Comparison of ENCODE assay signal across 8 cellular contexts in the genomic region with DNA sequence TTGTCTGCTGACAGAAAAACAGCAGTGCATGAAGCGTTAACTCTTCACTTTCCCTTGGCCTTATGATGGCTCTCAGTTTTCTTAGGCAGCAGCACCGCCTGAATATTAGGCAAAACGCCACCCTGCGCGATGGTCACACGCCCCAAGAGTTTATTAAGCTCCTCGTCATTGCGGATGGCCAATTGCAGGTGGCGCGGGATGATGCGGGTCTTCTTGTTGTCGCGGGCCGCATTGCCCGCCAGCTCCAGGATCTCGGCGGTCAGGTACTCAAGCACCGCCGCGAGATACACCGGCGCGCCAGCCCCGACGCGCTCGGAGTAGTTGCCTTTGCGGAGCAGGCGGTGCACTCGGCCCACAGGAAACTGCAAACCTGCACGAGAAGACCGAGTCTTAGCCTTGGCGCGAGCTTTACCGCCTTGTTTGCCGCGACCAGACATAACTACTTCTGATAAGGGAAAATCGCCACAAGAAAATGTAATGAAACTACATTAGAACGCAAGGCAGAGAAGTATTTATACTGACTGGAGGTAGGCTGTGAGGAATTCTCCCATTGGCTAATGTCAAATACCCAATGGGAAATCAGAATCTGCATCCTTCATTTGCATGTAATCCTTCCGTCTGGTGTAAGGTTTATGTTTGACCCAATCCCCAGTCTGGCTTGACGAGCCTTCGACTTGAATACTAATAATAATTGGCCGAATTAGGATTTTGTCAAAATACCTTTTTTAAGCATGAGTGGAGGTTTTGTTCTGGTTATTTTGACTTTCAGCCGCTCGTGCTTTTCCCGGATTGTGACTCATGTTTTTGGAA. TPM values are rescaled to one million over a fixed set of nuclear protein-coding genes. Genes with fewer than 3 reads are reported as not detected.
A peak's percentile ranks its signal among the peaks of the same experiment; 100 is the strongest.
DNase-seq lines count a peak whose midpoint lies in the region; ATAC-seq, FAIRE-seq and TF ChIP-seq lines count a peak whose summit lies in the region.

No MANE protein-coding gene starts in this region.

- peak overlapping the region; percentile 80 for H3K9ac ChIP-seq in GM23248

- peak overlapping the region; percentile 89 for H2AFZ ChIP-seq in GM23248

- peaks cover 6% of the 10 kb centered on the region; the same call in 1 of the 2 replicates for H3K4me1 ChIP-seq in GM23248 (ENCODE audit: insufficient read depth)
- no peaks in the 10 kb centered on the region for H3K4me1 ChIP-seq in urinary bladder (ENCODE audit: insufficient read depth)

- 1 to 3% methylated on average over 44 to 46 of the region's 46 CpGs for WGBS in GM23248 (ENCODE audit: low coverage in 1 of 2, low lambda C conversion rate in 2 of 2, missing lambda C conversion rate in 2 of 2), 2 experiments
- WGBS in urinary bladder = under 1% methylated on average over 46 of the region's 46 CpGs

- no peaks in the 10 kb centered on the region for H4K20me1 ChIP-seq in GM23248 (ENCODE audit: insufficient read depth)

- H3K9me3 Mint-ChIP-seq in natural killer cell = no peaks in the 10 kb centered on the region

- no peaks in the 10 kb centered on the region for H3K36me3 Mint-ChIP-seq in natural killer cell

- peaks cover 34% of the 10 kb centered on the region for H3F3A ChIP-seq in GM23248 (ENCODE audit: insufficient read depth)

- peaks cover 40 to 41% of the 10 kb centered on the region in 2 donors for H3K4me1 Mint-ChIP-seq in natural killer cell

- intact Hi-C loops in natural killer cell (cut with micrococcal nuclease) = loop anchor here (1.0 kb wide), 2 partner anchors 10 to 23 kb away; a partner anchor contains a TSS

- H3K4me2 ChIP-seq in GM23248 (ENCODE audit: unreplicated experiment) = peak overlapping the region; percentile 90

- DNase-seq in GM23248 = peak; percentile 94
- DNase-seq in Jurkat, Clone E6-1 (ENCODE audit: low read depth, low spot score) = peak; percentile 97
- peak; percentile 85 for DNase-seq in activated effector memory CD4-positive, alpha-beta T cell treated with anti-CD3 and anti-CD28 coated beads, Interleukin-2, amount 50 U/mL, for 16 hours
- DNase-seq in fibroblast of peridontal ligament (ENCODE audit: extremely low read depth) = peak; percentile 98
- peak; percentile 55 for DNase-seq in natural killer cell

- H3K4me3 Mint-ChIP-seq in natural killer cell = peak overlapping the region; percentile 96

- in situ Hi-C loops in GM23248 (cut with MboI) = loop anchor here (25.0 kb wide), 2 partner anchors 1104 to 1829 kb away; a partner anchor contains a TSS

- no peaks in the 10 kb centered on the region for H3K9me2 ChIP-seq in GM23248 (ENCODE audit: insufficient read depth)

- H3K79me2 ChIP-seq in GM23248 (ENCODE audit: insufficient read depth) = no peaks in the 10 kb centered on the region

- H3K36me3 ChIP-seq in GM23248 (ENCODE audit: low read depth) (no peaks in the 10 kb centered on the region), urinary bladder (ENCODE audit: insufficient read depth) (peaks cover 2% of the 10 kb centered on the region)

- H3K27me3 ChIP-seq in GM23248 (replicated peaks; ENCODE audit: insufficient read depth) = no peaks in the 10 kb centered on the region

- peak; percentile 98 for FAIRE-seq in G401.6 (lab: Jason Lieb, UNC)

- H3K9me3 ChIP-seq in GM23248 (ENCODE audit: low read depth) = no peaks in the 10 kb centered on the region

- ATAC-seq in natural killer cell = peak; percentile 70 to 81 (median 77)

- no peaks in the 10 kb centered on the region for H3K27me3 Mint-ChIP-seq in natural killer cell (ENCODE audit: low read depth in 2 of 2)

- H3K27ac ChIP-seq in GM23248 = peak overlapping the region; percentile 85
- H3K27ac ChIP-seq in urinary bladder (ENCODE audit: low read depth) = peak overlapping the region; percentile 43

- no peak for TF ChIP-seq CTCF in natural killer cell (IDR thresholded peaks at IDR 0.05)

- peak overlapping the region; percentile 94 to 99 for H3K27ac Mint-ChIP-seq in natural killer cell

- H3K4me3 ChIP-seq in GM23248 (peak overlapping the region; percentile 70), urinary bladder (ENCODE audit: low read depth, low read length) (peak overlapping the region; percentile 19)
- H3K4me3 ChIP-seq in Jurkat, Clone E6-1 (ENCODE audit: low read length) = peak overlapping the region; percentile 48

TF ChIP-seq in PFSK-1, 5 proteins besides CTCF, POLR2A, EP300 and RAD21:
- TF ChIP-seq, protein P1, sequence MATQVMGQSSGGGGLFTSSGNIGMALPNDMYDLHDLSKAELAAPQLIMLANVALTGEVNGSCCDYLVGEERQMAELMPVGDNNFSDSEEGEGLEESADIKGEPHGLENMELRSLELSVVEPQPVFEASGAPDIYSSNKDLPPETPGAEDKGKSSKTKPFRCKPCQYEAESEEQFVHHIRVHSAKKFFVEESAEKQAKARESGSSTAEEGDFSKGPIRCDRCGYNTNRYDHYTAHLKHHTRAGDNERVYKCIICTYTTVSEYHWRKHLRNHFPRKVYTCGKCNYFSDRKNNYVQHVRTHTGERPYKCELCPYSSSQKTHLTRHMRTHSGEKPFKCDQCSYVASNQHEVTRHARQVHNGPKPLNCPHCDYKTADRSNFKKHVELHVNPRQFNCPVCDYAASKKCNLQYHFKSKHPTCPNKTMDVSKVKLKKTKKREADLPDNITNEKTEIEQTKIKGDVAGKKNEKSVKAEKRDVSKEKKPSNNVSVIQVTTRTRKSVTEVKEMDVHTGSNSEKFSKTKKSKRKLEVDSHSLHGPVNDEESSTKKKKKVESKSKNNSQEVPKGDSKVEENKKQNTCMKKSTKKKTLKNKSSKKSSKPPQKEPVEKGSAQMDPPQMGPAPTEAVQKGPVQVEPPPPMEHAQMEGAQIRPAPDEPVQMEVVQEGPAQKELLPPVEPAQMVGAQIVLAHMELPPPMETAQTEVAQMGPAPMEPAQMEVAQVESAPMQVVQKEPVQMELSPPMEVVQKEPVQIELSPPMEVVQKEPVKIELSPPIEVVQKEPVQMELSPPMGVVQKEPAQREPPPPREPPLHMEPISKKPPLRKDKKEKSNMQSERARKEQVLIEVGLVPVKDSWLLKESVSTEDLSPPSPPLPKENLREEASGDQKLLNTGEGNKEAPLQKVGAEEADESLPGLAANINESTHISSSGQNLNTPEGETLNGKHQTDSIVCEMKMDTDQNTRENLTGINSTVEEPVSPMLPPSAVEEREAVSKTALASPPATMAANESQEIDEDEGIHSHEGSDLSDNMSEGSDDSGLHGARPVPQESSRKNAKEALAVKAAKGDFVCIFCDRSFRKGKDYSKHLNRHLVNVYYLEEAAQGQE (IDR thresholded peaks at IDR 0.05; ENCODE audit: insufficient read depth in 1 of 2, low read depth in 2 of 2, low read length in 2 of 2) = no peak
- TF ChIP-seq POLR2AphosphoS5 (IDR thresholded peaks at IDR 0.05; ENCODE audit: low read depth, low read length) = peak; percentile 95
- TF ChIP-seq TAF1 (IDR thresholded peaks at IDR 0.05; ENCODE audit: borderline replicate concordance, insufficient read depth, low read length) = peak; percentile 69; the same call in 1 of the 2 replicates

RNA-seq across cellular contexts. Expression of a gene that starts 53.9 kb away (rescaled TPM):
- total RNA-seq in GM23248 (2014; rRNA removed; shearing (Covaris generic)) = 10.8 and 13.2 TPM in 2 replicates
- polyA plus RNA-seq in GM23248 (2016; fragmentation: Nextera tagmentation; extraction: Ambion mirVana) (8.6 and 10.6 TPM in 2 replicates), urinary bladder (9.4 TPM)
- not detected for polyA plus RNA-seq in Jurkat, Clone E6-1 (2012; ENCODE audit: insufficient read depth, insufficient read length)
- polyA plus RNA-seq in PFSK-1 (2012; ENCODE audit: insufficient read length, low read depth) = 1.8 TPM
- total RNA-seq in natural killer cell (1 to 10 TPM; 1.5 to 2.3 (median 1.8) TPM), urinary bladder (7.3 TPM)

Comparison
In these comparisons a context has a peak if more than half of its experiments do, and no peak if none do; other contexts are left out.
1. Peak in every context shown above with its lines: DNase-seq, ATAC-seq, H3K4me3 ChIP-seq and H3K27ac ChIP-seq.
2. H3K4me3 ChIP-seq: peak in every context shown above with its lines; median percentile 70 in GM23248; 48 in Jurkat, Clone E6-1; 19 in urinary bladder.